In genomic region chr3:108791473-108791872, GRCh38 we compare ENCODE assay signal across 38 cellular contexts. TPM values are rescaled to one million over a fixed set of nuclear protein-coding genes. Genes with fewer than 3 reads are reported as not detected.
"Had no signal": no experiment of that assay in that cellular context is flagged by ENCODE, and none has a peak within 500 bp of the region (broad histone marks: within the 10 kb centered on the region; RNA-seq: fewer than 3 reads in every experiment).

No MANE protein-coding gene starts in this region.

- H3K4me1 ChIP-seq: ascending aorta had no signal

- H3K27me3 Mint-ChIP-seq: activated B cell treated with CpG ODN at 0.5 μM for 24 hours; activated CD8-positive, alpha-beta memory T cell treated with anti-CD3 and anti-CD28 coated beads, Interleukin-2, amount 10 ng/mL, durations not matched to agents 7 days and 5 days; activated naive CD4-positive, alpha-beta T cell treated with anti-CD3 and anti-CD28 coated beads, Interleukin-2, amount 50 U/mL, for 24 hours; activated naive CD8-positive, alpha-beta T cell treated with anti-CD3 and anti-CD28 coated beads, Interleukin-2, amount 10 ng/mL, durations not matched to agents 7 days and 5 days; activated naive CD8-positive, alpha-beta T cell treated with anti-CD3 and anti-CD28 coated beads, Interleukin-2, amount 50 U/mL, for 24 hours; activated T-cell treated with anti-CD3 and anti-CD28 coated beads, Interleukin-2, amount 50 U/mL, for 24 hours; brain; central memory CD8-positive, alpha-beta T cell had no signal

- ATAC-seq: activated CD8-positive, alpha-beta memory T cell treated with anti-CD3 and anti-CD28 coated beads, Interleukin-2, amount 10 ng/mL, durations not matched to agents 7 days and 5 days; activated CD8-positive, alpha-beta T cell treated with anti-CD3 and anti-CD28 coated beads, Interleukin-2, amount 10 ng/mL, durations not matched to agents 7 days and 5 days; activated naive CD8-positive, alpha-beta T cell treated with anti-CD3 and anti-CD28 coated beads, Interleukin-2, amount 50 U/mL, for 24 hours had no signal

- DNase-seq: activated B cell treated with CpG ODN at 0.5 μM for 24 hours; activated CD4-positive, alpha-beta memory T cell treated with anti-CD3 and anti-CD28 coated beads, Interleukin-2, amount 10 ng/mL, durations not matched to agents 7 days and 5 days; activated CD4-positive, alpha-beta T cell treated with anti-CD3 and anti-CD28 coated beads for 4 hours; activated CD4-positive, alpha-beta T cell treated with anti-CD3 and anti-CD28 coated beads, Interleukin-2, amount 10 ng/mL, durations not matched to agents 24 days and 14 days; activated CD4-positive, alpha-beta T cell treated with anti-CD3 and anti-CD28 coated beads, Interleukin-2, amount 50 U/mL, for 48 hours; activated CD4-positive, CD25-positive, alpha-beta regulatory T cell treated with anti-CD3 and anti-CD28 coated beads, Interleukin-2, amount 50 U/mL, for 72 hours; activated CD8-positive, alpha-beta memory T cell treated with anti-CD3 and anti-CD28 coated beads for 24 hours; activated CD8-positive, alpha-beta memory T cell treated with anti-CD3 and anti-CD28 coated beads, Interleukin-2, amount 10 ng/mL, durations not matched to agents 7 days and 5 days; activated CD8-positive, alpha-beta memory T cell treated with anti-CD3 and anti-CD28 coated beads, Interleukin-2, amount 50 U/mL, for 48 hours; activated CD8-positive, alpha-beta T cell treated with anti-CD3 and anti-CD28 coated beads, Interleukin-2, amount 10 ng/mL, durations not matched to agents 7 days and 5 days; activated effector memory CD4-positive, alpha-beta T cell treated with Interleukin-2 at 50 U/mL for 16 hours; activated gamma-delta T cell; activated naive CD4-positive, alpha-beta T cell treated with anti-CD3 and anti-CD28 coated beads, Interleukin-2, amount 10 ng/mL, durations not matched to agents 7 days and 5 days; activated naive CD4-positive, alpha-beta T cell treated with Interleukin-2 at 50 U/mL for 16 hours; activated naive CD8-positive, alpha-beta T cell treated with anti-CD3 and anti-CD28 coated beads, Interleukin-2, amount 10 ng/mL, durations not matched to agents 7 days and 5 days; activated naive CD8-positive, alpha-beta T cell treated with anti-CD3 and anti-CD28 coated beads, Interleukin-2, amount 50 U/mL, for 24 hours; activated T-cell treated with anti-CD3 and anti-CD28 coated beads, Interleukin-2, amount 50 U/mL, for 24 hours; activated T-cell treated with anti-CD3 and anti-CD28 coated beads, Interleukin-2, amount 50 U/mL, for 48 hours; amygdala; anterior cingulate cortex; caudate nucleus; cerebellar nuclear complex; T-helper 2 cell; T-helper 9 cell had no signal

- H3K4me3 ChIP-seq: ascending aorta, cardiac muscle cell had no signal

- H3K4me3 Mint-ChIP-seq: activated B cell treated with CpG ODN at 0.5 μM for 24 hours; activated CD4-positive, alpha-beta memory T cell treated with anti-CD3 and anti-CD28 coated beads, Interleukin-2, amount 10 ng/mL, durations not matched to agents 7 days and 5 days; activated CD4-positive, alpha-beta T cell treated with anti-CD3 and anti-CD28 coated beads, Interleukin-2, amount 10 ng/mL, durations not matched to agents 24 days and 14 days; activated CD8-positive, alpha-beta memory T cell treated with anti-CD3 and anti-CD28 coated beads, Interleukin-2, amount 10 ng/mL, durations not matched to agents 7 days and 5 days; activated CD8-positive, alpha-beta T cell treated with anti-CD3 and anti-CD28 coated beads, Interleukin-2, amount 10 ng/mL, durations not matched to agents 7 days and 5 days; activated naive CD4-positive, alpha-beta T cell treated with anti-CD3 and anti-CD28 coated beads, Interleukin-2, amount 10 ng/mL, durations not matched to agents 7 days and 5 days; activated naive CD4-positive, alpha-beta T cell treated with anti-CD3 and anti-CD28 coated beads, Interleukin-2, amount 50 U/mL, for 24 hours; activated naive CD8-positive, alpha-beta T cell; activated naive CD8-positive, alpha-beta T cell treated with anti-CD3 and anti-CD28 coated beads, Interleukin-2, amount 10 ng/mL, durations not matched to agents 7 days and 5 days; activated naive CD8-positive, alpha-beta T cell treated with anti-CD3 and anti-CD28 coated beads, Interleukin-2, amount 50 U/mL, for 24 hours; activated T-cell treated with anti-CD3 and anti-CD28 coated beads, Interleukin-2, amount 50 U/mL, for 24 hours; brain; central memory CD8-positive, alpha-beta T cell; T-helper 1 cell treated with Interleukin-12 subunit alpha and Interleukin-12 subunit beta and Interleukin-4 antibody, amounts not matched to agents 30 μg/mL and 1 μg/mL, for 36 hours; T-helper 2 cell treated with Interferon-gamma antibody and Interleukin-4, amounts not matched to agents 5 μg/mL and 100 μg/mL, for 36 hours had no signal

- H3K9me3 ChIP-seq: ascending aorta had no signal

- H3K36me3 ChIP-seq: ascending aorta, cardiac muscle cell had no signal

- H3K27me3 ChIP-seq: ascending aorta, cardiac muscle cell had no signal

- H3K4me1 Mint-ChIP-seq: activated B cell treated with CpG ODN at 0.5 μM for 24 hours; activated CD4-positive, alpha-beta memory T cell treated with anti-CD3 and anti-CD28 coated beads, Interleukin-2, amount 10 ng/mL, durations not matched to agents 7 days and 5 days; activated CD4-positive, alpha-beta T cell treated with anti-CD3 and anti-CD28 coated beads, Interleukin-2, amount 10 ng/mL, durations not matched to agents 24 days and 14 days; activated CD8-positive, alpha-beta memory T cell treated with anti-CD3 and anti-CD28 coated beads, Interleukin-2, amount 10 ng/mL, durations not matched to agents 7 days and 5 days; activated naive CD4-positive, alpha-beta T cell treated with anti-CD3 and anti-CD28 coated beads, Interleukin-2, amount 10 ng/mL, durations not matched to agents 7 days and 5 days; activated naive CD4-positive, alpha-beta T cell treated with anti-CD3 and anti-CD28 coated beads, Interleukin-2, amount 50 U/mL, for 24 hours; activated naive CD8-positive, alpha-beta T cell treated with anti-CD3 and anti-CD28 coated beads, Interleukin-2, amount 10 ng/mL, durations not matched to agents 7 days and 5 days; activated naive CD8-positive, alpha-beta T cell treated with anti-CD3 and anti-CD28 coated beads, Interleukin-2, amount 50 U/mL, for 24 hours; brain had no signal

- H3K27ac ChIP-seq: ascending aorta, cardiac muscle cell, VCaP had no signal

- H3K36me3 Mint-ChIP-seq: activated naive CD4-positive, alpha-beta T cell treated with anti-CD3 and anti-CD28 coated beads, Interleukin-2, amount 10 ng/mL, durations not matched to agents 7 days and 5 days; activated naive CD8-positive, alpha-beta T cell treated with anti-CD3 and anti-CD28 coated beads, Interleukin-2, amount 10 ng/mL, durations not matched to agents 7 days and 5 days; brain had no signal

- FAIRE-seq: bronchial epithelial cell, TTC549 had no signal

- H3K9me3 Mint-ChIP-seq: activated B cell treated with CpG ODN at 0.5 μM for 24 hours; activated CD4-positive, alpha-beta T cell treated with anti-CD3 and anti-CD28 coated beads, Interleukin-2, amount 10 ng/mL, durations not matched to agents 24 days and 14 days; activated naive CD4-positive, alpha-beta T cell treated with anti-CD3 and anti-CD28 coated beads, Interleukin-2, amount 10 ng/mL, durations not matched to agents 7 days and 5 days; central memory CD8-positive, alpha-beta T cell had no signal

- H3K27ac Mint-ChIP-seq: activated B cell treated with CpG ODN at 0.5 μM for 24 hours; activated CD4-positive, alpha-beta memory T cell treated with anti-CD3 and anti-CD28 coated beads, Interleukin-2, amount 10 ng/mL, durations not matched to agents 7 days and 5 days; activated CD4-positive, alpha-beta T cell treated with anti-CD3 and anti-CD28 coated beads, Interleukin-2, amount 10 ng/mL, durations not matched to agents 24 days and 14 days; activated CD8-positive, alpha-beta memory T cell treated with anti-CD3 and anti-CD28 coated beads, Interleukin-2, amount 10 ng/mL, durations not matched to agents 7 days and 5 days; activated CD8-positive, alpha-beta T cell treated with anti-CD3 and anti-CD28 coated beads, Interleukin-2, amount 10 ng/mL, durations not matched to agents 7 days and 5 days; activated naive CD4-positive, alpha-beta T cell treated with anti-CD3 and anti-CD28 coated beads, Interleukin-2, amount 10 ng/mL, durations not matched to agents 7 days and 5 days; activated naive CD4-positive, alpha-beta T cell treated with anti-CD3 and anti-CD28 coated beads, Interleukin-2, amount 50 U/mL, for 24 hours; activated naive CD8-positive, alpha-beta T cell; activated naive CD8-positive, alpha-beta T cell treated with anti-CD3 and anti-CD28 coated beads, Interleukin-2, amount 10 ng/mL, durations not matched to agents 7 days and 5 days; activated naive CD8-positive, alpha-beta T cell treated with anti-CD3 and anti-CD28 coated beads, Interleukin-2, amount 50 U/mL, for 24 hours; activated T-cell treated with anti-CD3 and anti-CD28 coated beads, Interleukin-2, amount 50 U/mL, for 24 hours; activated T-helper 2 cell treated with anti-CD3 and anti-CD28 coated beads, Interferon-gamma antibody, Interleukin-2, Interleukin-4, amounts not matched to agents 10 μg/mL and 5 μg/mL and 100 μg/mL, durations not matched to agents 14 hours and 24 hours and 36 hours; brain; T-helper 1 cell treated with Interleukin-12 subunit alpha and Interleukin-12 subunit beta and Interleukin-4 antibody, amounts not matched to agents 30 μg/mL and 1 μg/mL, for 36 hours; T-helper 2 cell treated with Interferon-gamma antibody and Interleukin-4, amounts not matched to agents 5 μg/mL and 100 μg/mL, for 36 hours had no signal

RNA-seq across cellular contexts. Expression of gene TRAT1, which starts 31.1 kb away (rescaled TPM):
- total RNA-seq: activated B cell treated with CpG ODN at 0.5 μM for 24 hours, bronchial epithelial cell, cardiac muscle cell, chondrocyte had no signal
- polyA plus RNA-seq: cardiac muscle cell had no signal

RNA-seq across cellular contexts. Expression of gene RETNLB, which starts 34.3 kb away (rescaled TPM):
- total RNA-seq: activated B cell treated with CpG ODN at 0.5 μM for 24 hours; activated CD4-positive, alpha-beta memory T cell treated with anti-CD3 and anti-CD28 coated beads, Interleukin-2, amount 10 ng/mL, durations not matched to agents 7 days and 5 days; activated CD4-positive, alpha-beta T cell treated with anti-CD3 and anti-CD28 coated beads, Interleukin-2, amount 10 ng/mL, durations not matched to agents 24 days and 14 days; activated CD8-positive, alpha-beta memory T cell treated with anti-CD3 and anti-CD28 coated beads, Interleukin-2, amount 10 ng/mL, durations not matched to agents 7 days and 5 days; activated CD8-positive, alpha-beta T cell treated with anti-CD3 and anti-CD28 coated beads, Interleukin-2, amount 10 ng/mL, durations not matched to agents 7 days and 5 days; activated naive CD8-positive, alpha-beta T cell treated with anti-CD3 and anti-CD28 coated beads, Interleukin-2, amount 10 ng/mL, durations not matched to agents 7 days and 5 days; activated T-helper 2 cell treated with anti-CD3 and anti-CD28 coated beads, Interferon-gamma antibody, Interleukin-2, Interleukin-4, amounts not matched to agents 10 μg/mL and 5 μg/mL and 100 μg/mL, durations not matched to agents 14 hours and 24 hours and 36 hours; ascending aorta; bronchial epithelial cell; cardiac muscle cell; chondrocyte had no signal
- polyA plus RNA-seq: adipose tissue, cardiac muscle cell had no signal
